In genomic region chr2:166163775-166164174, GRCh38 we compare ENCODE assay signal across 1 cellular context.
TF ChIP-seq lines count a peak whose summit lies in the region.

No MANE protein-coding gene starts in this region.

TF ChIP-seq in HepG2, 621 proteins besides CTCF, POLR2A, EP300 and RAD21 (continued from another document and continues in another):
- no peak for TF ChIP-seq ZBTB43 (CRISPR knock-in tag; conservative IDR thresholded peaks at IDR 0.05)
- TF ChIP-seq HDAC2 (CRISPR knock-in tag; IDR thresholded peaks at IDR 0.05), result peak; percentile 32; the same call in 1 of the 2 replicates
- no peak for TF ChIP-seq ZNF546 (CRISPR knock-in tag; conservative IDR thresholded peaks at IDR 0.05)
- TF ChIP-seq SOX13 (IDR thresholded peaks at IDR 0.05), result no peak
- TF ChIP-seq SOX13 (CRISPR knock-in tag; conservative IDR thresholded peaks at IDR 0.05 in 1 of 2, IDR thresholded peaks at IDR 0.05 in 1 of 2), result peak in 1 of 2 experiments; percentile 31; a peak in 1 of 4 replicates
- TF ChIP-seq ZNF18 (CRISPR knock-in tag; IDR thresholded peaks at IDR 0.05; ENCODE audit: insufficient replicate concordance), result no peak
- TF ChIP-seq ZMYM4 (CRISPR knock-in tag; IDR thresholded peaks at IDR 0.05), result peak; percentile 63; the same call in 1 of the 2 replicates
- no peak for TF ChIP-seq ZBTB38 (CRISPR knock-in tag; IDR thresholded peaks at IDR 0.05)
- no peak for TF ChIP-seq PATZ1 (CRISPR knock-in tag; IDR thresholded peaks at IDR 0.05)
- TF ChIP-seq ZNF160 (CRISPR knock-in tag; IDR thresholded peaks at IDR 0.05), result peak; percentile 94
- no peak for TF ChIP-seq ZBTB49 (CRISPR knock-in tag; IDR thresholded peaks at IDR 0.05; ENCODE audit: borderline replicate concordance)
- TF ChIP-seq NFYC (CRISPR knock-in tag; IDR thresholded peaks at IDR 0.05), result no peak
- no peak for TF ChIP-seq ZNF850 (CRISPR knock-in tag; conservative IDR thresholded peaks at IDR 0.05)
- no peak for TF ChIP-seq ZNF558 (CRISPR knock-in tag; IDR thresholded peaks at IDR 0.05; ENCODE audit: borderline replicate concordance)
- no peak for TF ChIP-seq ESRRA (CRISPR knock-in tag; IDR thresholded peaks at IDR 0.05; ENCODE audit: low read depth)
- no peak for TF ChIP-seq TRAFD1 (CRISPR knock-in tag; IDR thresholded peaks at IDR 0.05; ENCODE audit: borderline replicate concordance)
- TF ChIP-seq ATM (IDR thresholded peaks at IDR 0.05; ENCODE audit: borderline replicate concordance), result no peak
- no peak for TF ChIP-seq YEATS2 (CRISPR knock-in tag; IDR thresholded peaks at IDR 0.05; ENCODE audit: borderline replicate concordance)
- TF ChIP-seq MAFG (CRISPR knock-in tag; IDR thresholded peaks at IDR 0.05), result no peak
- TF ChIP-seq SAFB2 (CRISPR knock-in tag; IDR thresholded peaks at IDR 0.05; ENCODE audit: borderline replicate concordance, low read depth), result no peak
- TF ChIP-seq ASH2L (IDR thresholded peaks at IDR 0.05; ENCODE audit: insufficient read length, low read depth, low read length), result peak; percentile 28
- no peak for TF ChIP-seq KLF15 (CRISPR knock-in tag; IDR thresholded peaks at IDR 0.05; ENCODE audit: borderline replicate concordance)
- no peak for TF ChIP-seq USF2 (IDR thresholded peaks at IDR 0.05; ENCODE audit: low read depth, low read length)
- TF ChIP-seq USF2 (CRISPR knock-in tag; IDR thresholded peaks at IDR 0.05; ENCODE audit: borderline replicate concordance), result no peak
- no peak for TF ChIP-seq CERS6 (CRISPR knock-in tag; IDR thresholded peaks at IDR 0.05)
- TF ChIP-seq HMG20A (CRISPR knock-in tag; IDR thresholded peaks at IDR 0.05; ENCODE audit: borderline replicate concordance), result peak; percentile 33; the same call in 1 of the 2 replicates
- TF ChIP-seq NFRKB (IDR thresholded peaks at IDR 0.05), result no peak
- no peak for TF ChIP-seq NCOA1 (CRISPR knock-in tag; IDR thresholded peaks at IDR 0.05)
- TF ChIP-seq ARID5B (CRISPR knock-in tag; IDR thresholded peaks at IDR 0.05), result peak; percentile 58
- no peak for TF ChIP-seq IKZF5 (CRISPR knock-in tag; IDR thresholded peaks at IDR 0.05)
- peak; percentile 42; the same call in 1 of the 2 replicates for TF ChIP-seq ZNF331 (CRISPR knock-in tag; IDR thresholded peaks at IDR 0.05)
- no peak for TF ChIP-seq TBX2 (CRISPR knock-in tag; IDR thresholded peaks at IDR 0.05; ENCODE audit: borderline replicate concordance)
- TF ChIP-seq PHF8 (CRISPR knock-in tag; IDR thresholded peaks at IDR 0.05), result no peak
- TF ChIP-seq ZBTB34 (CRISPR knock-in tag; IDR thresholded peaks at IDR 0.05), result no peak
- TF ChIP-seq PAF1 (CRISPR knock-in tag; IDR thresholded peaks at IDR 0.05), result no peak
- TF ChIP-seq SALL2 (CRISPR knock-in tag; IDR thresholded peaks at IDR 0.05), result no peak
- no peak for TF ChIP-seq ZNF136 (CRISPR knock-in tag; IDR thresholded peaks at IDR 0.05; ENCODE audit: low read depth)
- TF ChIP-seq ZNF7 (CRISPR knock-in tag; IDR thresholded peaks at IDR 0.05), result no peak
- no peak for TF ChIP-seq ZSCAN22 (CRISPR knock-in tag; IDR thresholded peaks at IDR 0.05)
